In the genomic region with DNA sequence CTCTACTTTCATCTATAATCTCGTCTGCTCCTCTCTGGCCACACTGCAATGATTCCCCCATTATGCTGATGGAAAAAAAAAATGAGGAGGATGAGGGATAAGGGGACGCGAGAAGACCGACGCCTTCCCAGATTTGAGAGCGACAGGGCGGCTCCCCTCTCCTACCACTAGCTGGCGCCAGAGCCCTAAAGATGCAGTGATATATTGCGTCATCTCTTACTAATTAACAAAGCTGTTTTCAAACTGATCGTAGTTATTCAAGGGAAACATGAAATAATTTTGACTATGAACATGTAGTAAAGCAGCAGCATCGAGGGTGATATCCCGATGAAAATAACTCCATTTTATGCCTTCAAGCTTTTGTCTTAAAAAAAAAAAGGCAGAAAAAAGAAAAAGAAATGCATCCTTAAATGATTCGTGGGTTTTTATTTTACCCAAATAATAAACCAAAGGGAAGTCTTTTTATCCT, we compare ENCODE assay signal across 8 cellular contexts. TPM values are rescaled to one million over a fixed set of nuclear protein-coding genes. Genes with fewer than 3 reads are reported as not detected.
DNase-seq lines count a peak whose midpoint lies in the region; ATAC-seq, FAIRE-seq and TF ChIP-seq lines count a peak whose summit lies in the region.

No MANE protein-coding gene starts in this region.

- H3K27ac ChIP-seq in pancreas (peak overlapping the region; percentile 31 to 77 (median 56)), thymus (ENCODE audit: low read depth) (no peak overlapping the region)

- no peaks in the 10 kb centered on the region for H3K27me3 ChIP-seq in H7 (ENCODE audit: control insufficient read depth, insufficient read depth, low read length)
- H3K27me3 ChIP-seq in pancreas, result no peaks in the 10 kb centered on the region
- H3K27me3 ChIP-seq in thymus (ENCODE audit: control insufficient read depth, insufficient read depth), result no peaks in the 10 kb centered on the region

- peaks cover 2% of the 10 kb centered on the region for H3K9me3 Mint-ChIP-seq in glutamatergic neuron (ENCODE audit: unreplicated experiment)

- peak; percentile 87 for FAIRE-seq in pancreas (lab: Jason Lieb, UNC)

- peak; percentile 83 for DNase-seq in Daoy (ENCODE audit: low read depth)
- DNase-seq in H7, result peak; percentile 68
- DNase-seq in NB4 (ENCODE audit: low read depth), result peak; percentile 86
- peak; percentile 92 for DNase-seq in SK-N-DZ (ENCODE audit: low spot score)
- DNase-seq in activated naive CD4-positive, alpha-beta T cell treated with anti-CD3 and anti-CD28 coated beads, Interleukin-2, amount 50 U/mL, for 16 hours, result peak; percentile 78
- peak; percentile 89 for DNase-seq in glutamatergic neuron
- peak; percentile 70 to 88 (median 84) for DNase-seq in pancreas

- no peaks in the 10 kb centered on the region for H3K36me3 Mint-ChIP-seq in glutamatergic neuron (ENCODE audit: unreplicated experiment)

- no peak for TF ChIP-seq POLR2A in NB4 (IDR thresholded peaks at IDR 0.05; ENCODE audit: extremely low read depth, insufficient read length)

- ATAC-seq in pancreas, result peak; percentile 85 to 93 (median 91)

- TF ChIP-seq CTCF in NB4 (IDR thresholded peaks at IDR 0.05; ENCODE audit: low read depth, low read length), result peak; percentile 100
- TF ChIP-seq CTCF in glutamatergic neuron (IDR thresholded peaks at IDR 0.05; ENCODE audit: partially characterized antibody, unreplicated experiment), result peak; percentile 88
- TF ChIP-seq CTCF in pancreas (IDR thresholded peaks at IDR 0.05), result peak; percentile 93 to 99 (median 98)

- intact Hi-C loops in pancreas (cut with DNase I), result loop anchor here in 2 of 3 donors (5.0 to 10.0 kb wide), 3 partner anchors 100 to 163 kb away; partner anchors contain the start of gene NFE2L2 (in 1 of the 2)

- H3K4me1 ChIP-seq in pancreas (peaks cover 8 to 15% (median 14%) of the 10 kb centered on the region in 3 donors), thymus (ENCODE audit: control insufficient read depth, insufficient read depth, low read length) (peaks cover 3% of the 10 kb centered on the region)

- H3K36me3 ChIP-seq in H7 (replicated peaks; ENCODE audit: control insufficient read depth, insufficient read depth, low read length), result no peaks in the 10 kb centered on the region
- no peaks in the 10 kb centered on the region for H3K36me3 ChIP-seq in pancreas
- no peaks in the 10 kb centered on the region for H3K36me3 ChIP-seq in thymus (ENCODE audit: control insufficient read depth, insufficient read depth)

- no peaks in the 10 kb centered on the region for H3K9me3 ChIP-seq in pancreas
- H3K9me3 ChIP-seq in thymus (ENCODE audit: control insufficient read depth), result no peaks in the 10 kb centered on the region

- peaks cover 25% of the 10 kb centered on the region for H3K4me1 Mint-ChIP-seq in glutamatergic neuron (ENCODE audit: low read depth, unreplicated experiment)

- no peak overlapping the region for H3K27ac Mint-ChIP-seq in glutamatergic neuron (ENCODE audit: unreplicated experiment)

- no peaks in the 10 kb centered on the region for H3K27me3 Mint-ChIP-seq in glutamatergic neuron (ENCODE audit: unreplicated experiment)

- H3K4me3 ChIP-seq in H7 (ENCODE audit: insufficient read depth, low read depth, low read length) (no peak overlapping the region), NB4 (ENCODE audit: low read depth, low read length) (peak overlapping the region; percentile 66), pancreas (peak overlapping the region in 3 of 4 donors; percentile 1 to 35 (median 31)), thymus (ENCODE audit: low read length) (peak overlapping the region; percentile 37)

- WGBS in pancreas, 2 donors, result 0 to 1% methylated on average over 13 of the region's 13 CpGs
- 2% methylated on average over 13 of the region's 13 CpGs for WGBS in thymus

- H3K4me3 Mint-ChIP-seq in glutamatergic neuron (ENCODE audit: unreplicated experiment), result no peak overlapping the region

RNA-seq across cellular contexts. Expression of gene HNRNPA3, which starts 48.0 kb away (rescaled TPM):
- 47.2 and 52.1 TPM in 2 replicates for total RNA-seq in Daoy (2014; rRNA removed; shearing (Covaris generic))
- total RNA-seq in H7 (2014; rRNA removed; shearing (Covaris generic)), result 55.4 and 77.6 TPM in 2 replicates
- 86.1 and 98.5 TPM in 2 replicates for polyA plus RNA-seq in SK-N-DZ (2014; cell fraction: cytosol; rRNA removed)
- 72.0 and 185 TPM in 2 replicates for polyA plus RNA-seq in SK-N-DZ (2014; cell fraction: nucleus; rRNA removed)
- total RNA-seq in glutamatergic neuron (ENCODE audit: unreplicated experiment) (251 TPM), pancreas (10 to 100 TPM; 30.3 to 79.1 (median 65.3) TPM)
- polyA plus RNA-seq in pancreas (10 to 100 TPM; 87.9 to 96.8 TPM), thymus (228 TPM)
